ENCODE assay signal across 12 cellular contexts in genomic region chr7:2321020-2321419, GRCh38. TPM values are rescaled to one million over a fixed set of nuclear protein-coding genes. Genes with fewer than 3 reads are reported as not detected.
DNase-seq lines count a peak whose midpoint lies in the region; TF ChIP-seq lines count a peak whose summit lies in the region.
"Had no signal": no experiment of that assay in that cellular context is flagged by ENCODE, and none has a peak within 500 bp of the region (broad histone marks: within the 10 kb centered on the region; RNA-seq: fewer than 3 reads in every experiment).

No MANE protein-coding gene starts in this region.

- no peaks in the 10 kb centered on the region for H3K36me3 ChIP-seq in Caco-2 (ENCODE audit: control insufficient read depth, insufficient read depth, low read length)
- H3K36me3 ChIP-seq in colonic mucosa = no peaks in the 10 kb centered on the region

- H3K9me3 ChIP-seq in Caco-2 (no peaks in the 10 kb centered on the region), colonic mucosa (no peaks in the 10 kb centered on the region)

- TF ChIP-seq CTCF in Caco-2 (IDR thresholded peaks at IDR 0.05; ENCODE audit: insufficient read depth in 1 of 2, low read depth in 1 of 2, low read length in 1 of 2, severe bottlenecking in 1 of 2, unreplicated experiment in 1 of 2) (no peak), astrocyte of the spinal cord (IDR thresholded peaks at IDR 0.05; ENCODE audit: low read depth, low read length) (peak; percentile 21), colonic mucosa (IDR thresholded peaks at IDR 0.05) (no peak)

- H3K27ac ChIP-seq in colonic mucosa = no peak overlapping the region

- in situ Hi-C loops in astrocyte of the spinal cord (cut with HindIII; ENCODE audit: low sequenced_read_pairs) = no loop called here

- DNase-seq in Caco-2 (peak; percentile 50 to 51), HuH-7.5 (ENCODE audit: low spot score) (peak; percentile 37), astrocyte of the spinal cord (ENCODE audit: low read depth, low spot score) (no peak), kidney glomerular epithelial cell (lab: John Stamatoyannopoulos, UW) (peak; percentile 13), colonic mucosa (no peak), SW480 (ENCODE audit: low spot score) (no peak), dedifferentiated amniotic fluid mesenchymal stem cell (ENCODE audit: extremely low spot score) (no peak)
- no peak for DNase-seq in activated CD4-positive, CD25-positive, alpha-beta regulatory T cell (lab: John Stamatoyannopoulos, UW)
- DNase-seq: CD8-positive, alpha-beta T cell; NK-92 treated with Interleukin-12 subunit alpha and Interleukin-12 subunit beta, amount 100 ng/mL, for 24 hours; stimulated activated CD4-positive, alpha-beta T cell treated with anti-CD3 and anti-CD28 coated beads, Interleukin-12 subunit alpha, Interleukin-12 subunit beta, amount 100 ng/mL, for 4 hours had no signal

- H3K4me1 ChIP-seq in Caco-2 (no peaks in the 10 kb centered on the region), colonic mucosa (no peaks in the 10 kb centered on the region)

- H3K27me3 ChIP-seq in Caco-2 (replicated peaks; ENCODE audit: control insufficient read depth, insufficient read depth, low read length) = no peaks in the 10 kb centered on the region
- H3K27me3 ChIP-seq in colonic mucosa = no peaks in the 10 kb centered on the region

- H3K4me3 Mint-ChIP-seq in Caco-2 (ENCODE audit: unreplicated experiment) = no peak overlapping the region
- H3K4me3 Mint-ChIP-seq: CD8-positive, alpha-beta T cell; natural killer cell treated with Interleukin-12 subunit alpha and Interleukin-12 subunit beta and Interleukin-15 and Interleukin-18, amount 100 ng/mL, for 72 hours had no signal

- H3K4me1 Mint-ChIP-seq in Caco-2 (ENCODE audit: low read depth, unreplicated experiment) = no peaks in the 10 kb centered on the region

- no peak overlapping the region for H3K9ac ChIP-seq in colonic mucosa (ENCODE audit: low read depth in 2 of 2, low read length in 2 of 2)

- intact Hi-C loops in Caco-2 (cut with micrococcal nuclease; ENCODE audit: unreplicated experiment) (no loop called here), colonic mucosa (cut with DNase I) (no loop called here)

- POLR2A ChIA-PET in Caco-2 (lab: Charles Lee) = interaction anchor here (0.6 kb wide), 1 partner anchor 41 kb away, joined by 6 read pairs; no protein-coding TSS in a partner anchor

- CTCF ChIA-PET in Caco-2 (lab: Charles Lee) = interaction anchor here (0.7 kb wide), 2 partner anchors 60 to 64 kb away, joined by 4 to 5 read pairs; no protein-coding TSS in a partner anchor

- no peak overlapping the region for H3K4me3 ChIP-seq in Caco-2 (ENCODE audit: low read depth, low read length)
- H3K4me3 ChIP-seq in astrocyte of the spinal cord (ENCODE audit: low read depth, low read length) = no peak overlapping the region
- H3K4me3 ChIP-seq in colonic mucosa = no peak overlapping the region

- H3K27me3 Mint-ChIP-seq in Caco-2 (ENCODE audit: insufficient read depth, unreplicated experiment) = no peaks in the 10 kb centered on the region
- H3K27me3 Mint-ChIP-seq: natural killer cell treated with Interleukin-12 subunit alpha and Interleukin-12 subunit beta and Interleukin-15 and Interleukin-18, amount 100 ng/mL, for 72 hours had no signal

- no TSS peak for BruUV-seq in Caco-2 (replicated peaks; lab: Mats Ljungman, UMichigan)

- H3K27ac Mint-ChIP-seq in Caco-2 (ENCODE audit: unreplicated experiment) = no peak overlapping the region
- H3K27ac Mint-ChIP-seq: CD8-positive, alpha-beta T cell; natural killer cell treated with Interleukin-12 subunit alpha and Interleukin-12 subunit beta and Interleukin-15 and Interleukin-18, amount 100 ng/mL, for 72 hours had no signal

- no peaks in the 10 kb centered on the region for H3K36me3 Mint-ChIP-seq in Caco-2 (ENCODE audit: insufficient read depth, unreplicated experiment)
- H3K36me3 Mint-ChIP-seq: CD8-positive, alpha-beta T cell; natural killer cell treated with Interleukin-12 subunit alpha and Interleukin-12 subunit beta and Interleukin-15 and Interleukin-18, amount 100 ng/mL, for 72 hours had no signal

- H3K9me3 Mint-ChIP-seq in Caco-2 (ENCODE audit: unreplicated experiment) = no peaks in the 10 kb centered on the region
- H3K9me3 Mint-ChIP-seq: CD8-positive, alpha-beta T cell; natural killer cell treated with Interleukin-12 subunit alpha and Interleukin-12 subunit beta and Interleukin-15 and Interleukin-18, amount 100 ng/mL, for 72 hours had no signal

RNA-seq across cellular contexts. Expression of gene SNX8, which starts 6.8 kb away (rescaled TPM):
- total RNA-seq in Caco-2 (2022) (82.0 and 86.6 TPM in 2 replicates), colonic mucosa (10 to 100 TPM; 22.4 to 36.7 TPM)

RNA-seq across cellular contexts. Expression of gene EIF3B, which starts 33.6 kb away (rescaled TPM):
- total RNA-seq in Caco-2 (2022) (306 and 314 TPM in 2 replicates), colonic mucosa (100 to 1,000 TPM in 1 of 2 donors, 10 to 100 TPM in 1; 94.4 to 180 TPM)

Comparison
In these comparisons a context has a peak if more than half of its experiments do, and no peak if none do; other contexts are left out.
1. DNase-seq: peak in Caco-2 (2 of 2), HuH-7.5 (single experiment) and kidney glomerular epithelial cell (single experiment); none in astrocyte of the spinal cord (single experiment), colonic mucosa (single experiment), SW480 (single experiment), dedifferentiated amniotic fluid mesenchymal stem cell (single experiment) and activated CD4-positive, CD25-positive, alpha-beta regulatory T cell (0 of 4).